9 cellular contexts compared by ENCODE assay signal in genomic region chr20:4973330-4974097, GRCh38. TPM values are rescaled to one million over a fixed set of nuclear protein-coding genes. Genes with fewer than 3 reads are reported as not detected.
DNase-seq lines count a peak whose midpoint lies in the region; ATAC-seq, FAIRE-seq and TF ChIP-seq lines count a peak whose summit lies in the region.
"Had no signal": no experiment of that assay in that cellular context is flagged by ENCODE, and none has a peak within 500 bp of the region (broad histone marks: within the 10 kb centered on the region; RNA-seq: fewer than 3 reads in every experiment).

No MANE protein-coding gene starts in this region.

- H3K9me3 ChIP-seq in CD4-positive, alpha-beta memory T cell (ENCODE audit: control insufficient read depth in 1 of 2, low read length in 2 of 2) = no peaks in the 10 kb centered on the region
- H3K9me3 ChIP-seq in esophagus squamous epithelium (no peaks in the 10 kb centered on the region), pancreas (no peaks in the 10 kb centered on the region)

- no peak overlapping the region for H3K27ac ChIP-seq in CD4-positive, alpha-beta memory T cell (ENCODE audit: low read depth, low read length)
- H3K27ac ChIP-seq in esophagus squamous epithelium (peak overlapping the region; percentile 58 to 84 (median 82)), pancreas (peak overlapping the region in 2 of 4 donors; percentile 61 to 63)
- H3K27ac ChIP-seq: parathyroid adenoma had no signal

- POLR2A ChIA-PET in CD4-positive, alpha-beta memory T cell (lab: Charles Lee; ENCODE audit: partially characterized antibody) = interaction anchor here (1.0 to 1.3 kb wide), 2 partner anchors 11 to 159 kb away, joined by 3 to 5 read pairs; no protein-coding TSS in a partner anchor

- TF ChIP-seq POLR2A in esophagus squamous epithelium (IDR thresholded peaks at IDR 0.05) = no peak

- intact Hi-C loops in CD4-positive, alpha-beta memory T cell (cut with micrococcal nuclease) = no loop called here
- intact Hi-C loops in esophagus squamous epithelium (cut with DNase I) = no loop called here
- intact Hi-C loops in pancreas (cut with DNase I) = no loop called here

- CTCF ChIA-PET in CD4-positive, alpha-beta memory T cell (lab: Charles Lee; ENCODE audit: partially characterized antibody) = no interaction called here

- peaks cover 0 to 20% of the 10 kb centered on the region in 2 donors for H3K36me3 Mint-ChIP-seq in CD4-positive, alpha-beta memory T cell

- DNase-seq in CD4-positive, alpha-beta memory T cell = no peak
- DNase-seq in GM20000 (ENCODE audit: low spot score) = peak; percentile 70
- peak; percentile 65 for DNase-seq in activated CD4-positive, alpha-beta T cell treated with anti-CD3 and anti-CD28 coated beads for 48 hours
- DNase-seq in esophagus squamous epithelium (lab: John Stamatoyannopoulos, UW) = no peak
- DNase-seq in pancreas = peak in 4 of 6 donors; percentile 16 to 58 (median 38)
- DNase-seq in NK-92 treated with Interleukin-12 subunit alpha and Interleukin-12 subunit beta, amount 100 ng/mL, for 24 hours (lab: John Stamatoyannopoulos, UW) = no peak
- DNase-seq in D721Med (ENCODE audit: insufficient read length, low spot score) = no peak

- H3K27me3 Mint-ChIP-seq in CD4-positive, alpha-beta memory T cell = no peaks in the 10 kb centered on the region

- no peak for FAIRE-seq in pancreas (lab: Jason Lieb, UNC)
- FAIRE-seq in D721Med (lab: Jason Lieb, UNC) = no peak

- TF ChIP-seq CTCF in GM20000 (IDR thresholded peaks at IDR 0.05; ENCODE audit: extremely low read depth, missing control alignments) = no peak
- no peak for TF ChIP-seq CTCF in esophagus squamous epithelium (IDR thresholded peaks at IDR 0.05)
- TF ChIP-seq CTCF in pancreas (IDR thresholded peaks at IDR 0.05) = no peak
- TF ChIP-seq CTCF in D721Med (IDR thresholded peaks at IDR 0.05; ENCODE audit: insufficient read depth, missing control alignments) = no peak

- H3K4me1 ChIP-seq in CD4-positive, alpha-beta memory T cell (ENCODE audit: insufficient read depth, low read length) = peaks cover 14% of the 10 kb centered on the region
- peaks cover 0 to 36% (median 12%) of the 10 kb centered on the region in 3 donors for H3K4me1 ChIP-seq in esophagus squamous epithelium
- peaks cover 14 to 26% (median 21%) of the 10 kb centered on the region in 3 donors for H3K4me1 ChIP-seq in pancreas

- H3K9me3 Mint-ChIP-seq in CD4-positive, alpha-beta memory T cell = no peaks in the 10 kb centered on the region

- no peaks in the 10 kb centered on the region for H3K27me3 ChIP-seq in CD4-positive, alpha-beta memory T cell (ENCODE audit: insufficient read depth, low read length)
- no peaks in the 10 kb centered on the region for H3K27me3 ChIP-seq in esophagus squamous epithelium
- H3K27me3 ChIP-seq in pancreas = no peaks in the 10 kb centered on the region

- peak overlapping the region in 7 of 8 donors; percentile 4 to 68 (median 33) for H3K4me3 Mint-ChIP-seq in CD4-positive, alpha-beta memory T cell

- peak; percentile 84 for ATAC-seq in HG03565 (IDR thresholded peaks at IDR 0.05; ENCODE audit: unreplicated experiment)
- peak; percentile 64 to 85 (median 80) for ATAC-seq in pancreas

- peak overlapping the region; percentile 1 to 66 (median 21) for H3K27ac Mint-ChIP-seq in CD4-positive, alpha-beta memory T cell

- H3K4me1 Mint-ChIP-seq in CD4-positive, alpha-beta memory T cell = peaks cover 13 to 30% (median 16%) of the 10 kb centered on the region in 4 donors

- H3K36me3 ChIP-seq in CD4-positive, alpha-beta memory T cell (ENCODE audit: insufficient read depth, low read length) = peaks cover 11% of the 10 kb centered on the region
- H3K36me3 ChIP-seq in esophagus squamous epithelium (peaks cover 0 to 21% (median 0%) of the 10 kb centered on the region in 3 donors), pancreas (no peaks in the 10 kb centered on the region)

- 37 to 52% methylated on average over 11 of the region's 11 CpGs for WGBS in esophagus squamous epithelium, 2 donors
- 2% methylated on average over 11 of the region's 11 CpGs for WGBS in pancreas, 2 donors

- H3K4me3 ChIP-seq in CD4-positive, alpha-beta memory T cell (ENCODE audit: low read length in 2 of 2) = no peak overlapping the region
- peak overlapping the region in 3 of 4 donors; percentile 24 to 56 (median 26) for H3K4me3 ChIP-seq in esophagus squamous epithelium
- H3K4me3 ChIP-seq in pancreas = peak overlapping the region in 2 of 4 donors; percentile 11

RNA-seq across cellular contexts. Expression of gene SLC23A2, which starts 27.8 kb away (rescaled TPM):
- total RNA-seq in CD4-positive, alpha-beta memory T cell = 10 to 100 TPM; 22.3 to 22.6 TPM
- polyA plus RNA-seq in CD4-positive, alpha-beta memory T cell = 10 to 100 TPM in 1 of 2 donors, 1 to 10 TPM in 1; 4.3 to 10.9 TPM
- total RNA-seq in esophagus squamous epithelium (10 to 100 TPM in 2 of 4 donors, 1 to 10 TPM in 2; 3.6 to 15.1 (median 11.1) TPM), pancreas (1 to 10 TPM; 6.2 to 9.9 (median 8.8) TPM)
- polyA plus RNA-seq in pancreas = 10 to 100 TPM in 1 of 2 donors, 1 to 10 TPM in 1; 4.3 to 12.9 TPM

Comparison
In these comparisons a context has a peak if more than half of its experiments do, and no peak if none do; other contexts are left out.
1. DNase-seq: peak in GM20000 (single experiment), activated CD4-positive, alpha-beta T cell treated with anti-CD3 and anti-CD28 coated beads for 48 hours (single experiment) and pancreas (4 of 6); none in CD4-positive, alpha-beta memory T cell (0 of 5), esophagus squamous epithelium (single experiment), NK-92 treated with Interleukin-12 subunit alpha and Interleukin-12 subunit beta, amount 100 ng/mL, for 24 hours (single experiment) and D721Med (single experiment).
2. H3K4me3 ChIP-seq: peak in esophagus squamous epithelium (3 of 4); none in CD4-positive, alpha-beta memory T cell (0 of 2).